ENCODE assay signal across 8 cellular contexts in genomic region chr11:107928046-107928766, GRCh38. TPM values are rescaled to one million over a fixed set of nuclear protein-coding genes. Genes with fewer than 3 reads are reported as not detected.
DNase-seq lines count a peak whose midpoint lies in the region; ATAC-seq and TF ChIP-seq lines count a peak whose summit lies in the region.

Gene RAB39A, plus strand, starts transcription at chr11:107928448. Its CDS starts 121 bp downstream, at chr11:107928569.

- H3K9me3 ChIP-seq in right atrium auricular region, result no peaks in the 10 kb centered on the region

- peaks cover 0 to 17% of the 10 kb centered on the region in 2 donors for H3K4me1 ChIP-seq in right atrium auricular region

- peak within 1 kb of the TSS; percentile 82 for H3K27ac Mint-ChIP-seq in progenitor cell of endocrine pancreas

- DNase-seq in GM12864 (ENCODE audit: low read depth) (peak; percentile 98), NCI-H1417 treated with DMSO at 0.1 percent for 48 hours (lab: John Stamatoyannopoulos, UW) (peak; percentile 97), T follicular helper cell (ENCODE audit: low read depth) (peak; percentile 47), amygdala (lab: John Stamatoyannopoulos, UW) (peak; percentile 15 to 93 (median 86)), right atrium auricular region (ENCODE audit: low spot score) (peak; percentile 85), progenitor cell of endocrine pancreas (ENCODE audit: low spot score, unreplicated experiment) (peak; percentile 90), ureter (ENCODE audit: low spot score) (peak; percentile 88)

- peak within 1 kb of the TSS; percentile 93 for H3K4me3 Mint-ChIP-seq in progenitor cell of endocrine pancreas (ENCODE audit: low read depth)

- H3K36me3 Mint-ChIP-seq in progenitor cell of endocrine pancreas (ENCODE audit: insufficient read depth), result no peaks in the 10 kb centered on the region

- H3K36me3 ChIP-seq in right atrium auricular region, result no peaks in the 10 kb centered on the region

- no peaks in the 10 kb centered on the region for H3K9me3 Mint-ChIP-seq in progenitor cell of endocrine pancreas (ENCODE audit: low read depth)

- H3K4me3 ChIP-seq in GM12864 (ENCODE audit: low read depth, low read length), result peak within 1 kb of the TSS; percentile 98
- peak within 1 kb of the TSS; percentile 26 to 44 for H3K4me3 ChIP-seq in right atrium auricular region

- peak; percentile 94 for ATAC-seq in HG02759 (IDR thresholded peaks at IDR 0.05; ENCODE audit: unreplicated experiment)

- peaks cover 6% of the 10 kb centered on the region for H3K4me1 Mint-ChIP-seq in progenitor cell of endocrine pancreas (ENCODE audit: low read depth)

- peaks cover 8 to 16% of the 10 kb centered on the region in 2 donors for H3K27me3 ChIP-seq in right atrium auricular region

- H3K27me3 Mint-ChIP-seq in progenitor cell of endocrine pancreas, result peaks cover 34% of the 10 kb centered on the region

- TF ChIP-seq CTCF in GM12864 (IDR thresholded peaks at IDR 0.05; ENCODE audit: low read depth, low read length, missing control alignments) (no peak), right atrium auricular region (IDR thresholded peaks at IDR 0.05) (no peak), progenitor cell of endocrine pancreas (IDR thresholded peaks at IDR 0.05; ENCODE audit: unreplicated experiment) (no peak)

- H3K27ac ChIP-seq in right atrium auricular region, result peak within 1 kb of the TSS in 1 of 2 donors; percentile 53

RNA-seq across cellular contexts. Expression of gene RAB39A, which starts in this region (rescaled TPM):
- total RNA-seq in right atrium auricular region (under 1 TPM; 0.22 to 0.71 TPM), progenitor cell of endocrine pancreas (2.8 and 2.9 TPM in 2 replicates), ureter (0.42 TPM)

Comparison
In these comparisons a context has a peak if more than half of its experiments do, and no peak if none do; other contexts are left out.
1. Peak in DNase-seq and H3K4me3 ChIP-seq in right atrium auricular region; RNA of the gene not detected or under 1 TPM.
2. Peak in DNase-seq in ureter; RNA of the gene not detected or under 1 TPM.
3. DNase-seq: peak in every context shown above with its lines; median percentile 98 in GM12864; 97 in NCI-H1417 treated with DMSO at 0.1 percent for 48 hours; 90 in progenitor cell of endocrine pancreas; 88 in ureter; 86 in amygdala; 85 in right atrium auricular region; 47 in T follicular helper cell.